In genomic region chr21:44793269-44794030, GRCh38 we compare ENCODE assay signal across 8 cellular contexts. TPM values are rescaled to one million over a fixed set of nuclear protein-coding genes. Genes with fewer than 3 reads are reported as not detected.
A peak's percentile ranks its signal among the peaks of the same experiment; 100 is the strongest.
DNase-seq lines count a peak whose midpoint lies in the region; ATAC-seq and TF ChIP-seq lines count a peak whose summit lies in the region.

No MANE protein-coding gene starts in this region.

- peaks cover 53% of the 10 kb centered on the region for H3K36me3 Mint-ChIP-seq in activated T-helper 2 cell treated with anti-CD3 and anti-CD28 coated beads, Interferon-gamma antibody, Interleukin-2, Interleukin-4, amounts not matched to agents 10 μg/mL and 5 μg/mL and 100 μg/mL, durations not matched to agents 14 hours and 24 hours and 36 hours (ENCODE audit: low read depth)
- peaks cover 14% of the 10 kb centered on the region for H3K36me3 Mint-ChIP-seq in osteocyte (ENCODE audit: unreplicated experiment)

- DNase-seq in 8988T (peak; percentile 54), GM12864 (ENCODE audit: low read depth) (no peak), OCI-M1 (lab: John Stamatoyannopoulos, UW) (peak; percentile 86), foreskin keratinocyte (peak in 1 of 2 donors; percentile 50), osteocyte (ENCODE audit: extremely low spot score, unreplicated experiment) (no peak)
- peak; percentile 32 for DNase-seq in Jurkat, Clone E6-1 (ENCODE audit: low read depth, low spot score)
- peak; percentile 40 for DNase-seq in activated T-helper 2 cell treated with anti-CD3 and anti-CD28 coated beads, Interferon-gamma antibody, Interleukin-2, Interleukin-4, amounts not matched to agents 10 μg/mL and 5 μg/mL and 100 μg/mL, durations not matched to agents 14 hours and 24 hours and 36 hours (ENCODE audit: low spot score)

- H3K4me1 Mint-ChIP-seq in activated T-helper 2 cell treated with anti-CD3 and anti-CD28 coated beads, Interferon-gamma antibody, Interleukin-2, Interleukin-4, amounts not matched to agents 10 μg/mL and 5 μg/mL and 100 μg/mL, durations not matched to agents 14 hours and 24 hours and 36 hours (ENCODE audit: low read depth), result peaks cover 41% of the 10 kb centered on the region
- H3K4me1 Mint-ChIP-seq in osteocyte (ENCODE audit: unreplicated experiment), result peaks cover 12% of the 10 kb centered on the region

- no peaks in the 10 kb centered on the region for H3K27me3 Mint-ChIP-seq in activated T-helper 2 cell treated with anti-CD3 and anti-CD28 coated beads, Interferon-gamma antibody, Interleukin-2, Interleukin-4, amounts not matched to agents 10 μg/mL and 5 μg/mL and 100 μg/mL, durations not matched to agents 14 hours and 24 hours and 36 hours (ENCODE audit: low read depth)
- no peaks in the 10 kb centered on the region for H3K27me3 Mint-ChIP-seq in osteocyte (ENCODE audit: unreplicated experiment)

- ATAC-seq in foreskin keratinocyte (peak; percentile 75), HG03378 (IDR thresholded peaks at IDR 0.05; ENCODE audit: unreplicated experiment) (no peak)

- intact Hi-C loops in activated T-helper 2 cell treated with anti-CD3 and anti-CD28 coated beads, Interferon-gamma antibody, Interleukin-2, Interleukin-4, amounts not matched to agents 10 μg/mL and 5 μg/mL and 100 μg/mL, durations not matched to agents 14 hours and 24 hours and 36 hours (cut with micrococcal nuclease), result loop anchor here (1.0 to 2.0 kb wide), 2 partner anchors 81 to 283 kb away; no protein-coding TSS in a partner anchor

- no peak overlapping the region for H3K4me3 Mint-ChIP-seq in activated T-helper 2 cell treated with anti-CD3 and anti-CD28 coated beads, Interferon-gamma antibody, Interleukin-2, Interleukin-4, amounts not matched to agents 10 μg/mL and 5 μg/mL and 100 μg/mL, durations not matched to agents 14 hours and 24 hours and 36 hours (ENCODE audit: low read depth)
- H3K4me3 Mint-ChIP-seq in osteocyte (ENCODE audit: unreplicated experiment), result no peak overlapping the region

- H3K27ac Mint-ChIP-seq in activated T-helper 2 cell treated with anti-CD3 and anti-CD28 coated beads, Interferon-gamma antibody, Interleukin-2, Interleukin-4, amounts not matched to agents 10 μg/mL and 5 μg/mL and 100 μg/mL, durations not matched to agents 14 hours and 24 hours and 36 hours, result no peak overlapping the region
- no peak overlapping the region for H3K27ac Mint-ChIP-seq in osteocyte (ENCODE audit: unreplicated experiment)

- H3K27me3 ChIP-seq in foreskin keratinocyte, result no peaks in the 10 kb centered on the region

- H3K4me1 ChIP-seq in foreskin keratinocyte, result no peaks in the 10 kb centered on the region

- no peak overlapping the region for H3K27ac ChIP-seq in foreskin keratinocyte

- H3K9me3 Mint-ChIP-seq in activated T-helper 2 cell treated with anti-CD3 and anti-CD28 coated beads, Interferon-gamma antibody, Interleukin-2, Interleukin-4, amounts not matched to agents 10 μg/mL and 5 μg/mL and 100 μg/mL, durations not matched to agents 14 hours and 24 hours and 36 hours, result no peaks in the 10 kb centered on the region
- no peaks in the 10 kb centered on the region for H3K9me3 Mint-ChIP-seq in osteocyte (ENCODE audit: unreplicated experiment)

- TF ChIP-seq CTCF in GM12864 (IDR thresholded peaks at IDR 0.05; ENCODE audit: low read depth, low read length, missing control alignments) (peak; percentile 69), foreskin keratinocyte (conservative IDR thresholded peaks at IDR 0.05) (peak; percentile 92), osteocyte (IDR thresholded peaks at IDR 0.05) (peak; percentile 87)

- no peak overlapping the region for H3K4me3 ChIP-seq in GM12864 (ENCODE audit: low read depth, low read length)
- no peak overlapping the region for H3K4me3 ChIP-seq in Jurkat, Clone E6-1 (ENCODE audit: low read length)

RNA-seq across cellular contexts. Expression of gene UBE2G2, which starts 8.2 kb away (rescaled TPM):
- polyA plus RNA-seq in Jurkat, Clone E6-1 (2012; ENCODE audit: insufficient read depth, insufficient read length), result 124 TPM
- total RNA-seq in activated T-helper 2 cell treated with anti-CD3 and anti-CD28 coated beads, Interferon-gamma antibody, Interleukin-2, Interleukin-4, amounts not matched to agents 10 μg/mL and 5 μg/mL and 100 μg/mL, durations not matched to agents 14 hours and 24 hours and 36 hours, result 118 and 119 TPM in 2 replicates
- total RNA-seq in foreskin keratinocyte (52.5 and 55.4 TPM in 2 replicates), osteocyte (74.7 and 78.7 TPM in 2 replicates)
- polyA plus RNA-seq in foreskin keratinocyte, result 26.4 and 30.1 TPM in 2 replicates

RNA-seq across cellular contexts. Expression of gene SUMO3, which starts 24.4 kb away (rescaled TPM):
- 149 TPM for polyA plus RNA-seq in Jurkat, Clone E6-1 (2012; ENCODE audit: insufficient read depth, insufficient read length)
- total RNA-seq in activated T-helper 2 cell treated with anti-CD3 and anti-CD28 coated beads, Interferon-gamma antibody, Interleukin-2, Interleukin-4, amounts not matched to agents 10 μg/mL and 5 μg/mL and 100 μg/mL, durations not matched to agents 14 hours and 24 hours and 36 hours, result 86.1 and 87.0 TPM in 2 replicates
- 127 and 134 TPM in 2 replicates for total RNA-seq in foreskin keratinocyte
- polyA plus RNA-seq in foreskin keratinocyte, result 129 and 147 TPM in 2 replicates
- total RNA-seq in osteocyte, result 69.6 and 74.9 TPM in 2 replicates

Comparison
In these comparisons a context has a peak if more than half of its experiments do, and no peak if none do; other contexts are left out.
1. DNase-seq: peak in 8988T (single experiment), Jurkat, Clone E6-1 (single experiment), OCI-M1 (single experiment) and activated T-helper 2 cell treated with anti-CD3 and anti-CD28 coated beads, Interferon-gamma antibody, Interleukin-2, Interleukin-4, amounts not matched to agents 10 μg/mL and 5 μg/mL and 100 μg/mL, durations not matched to agents 14 hours and 24 hours and 36 hours (single experiment); none in GM12864 (single experiment) and osteocyte (single experiment).
2. Peak in every context shown above with its lines, with median percentiles within 50 percentile points of each other: CTCF ChIP-seq.